ENCODE assay signal across 8 cellular contexts in genomic region chr3:41117398-41117870, GRCh38.
A peak's percentile ranks its signal among the peaks of the same experiment; 100 is the strongest.
DNase-seq lines count a peak whose midpoint lies in the region; ATAC-seq lines count a peak whose summit lies in the region.

No MANE protein-coding gene starts in this region.

- H3K36me3 Mint-ChIP-seq in activated naive CD8-positive, alpha-beta T cell treated with anti-CD3 and anti-CD28 coated beads, Interleukin-2, amount 10 ng/mL, durations not matched to agents 7 days and 5 days, result peaks cover 1% of the 10 kb centered on the region

- peak; percentile 82 for ATAC-seq in GM21367 (IDR thresholded peaks at IDR 0.05; ENCODE audit: unreplicated experiment)
- ATAC-seq in activated naive CD8-positive, alpha-beta T cell treated with anti-CD3 and anti-CD28 coated beads, Interleukin-2, amount 10 ng/mL, durations not matched to agents 7 days and 5 days (ENCODE audit: low read depth), result peak; percentile 94
- peak; percentile 95 for ATAC-seq in left ventricle myocardium superior

- H3K27ac Mint-ChIP-seq in activated naive CD8-positive, alpha-beta T cell treated with anti-CD3 and anti-CD28 coated beads, Interleukin-2, amount 10 ng/mL, durations not matched to agents 7 days and 5 days, result peak overlapping the region; percentile 79

- no peaks in the 10 kb centered on the region for H3K9me3 Mint-ChIP-seq in activated naive CD8-positive, alpha-beta T cell treated with anti-CD3 and anti-CD28 coated beads, Interleukin-2, amount 10 ng/mL, durations not matched to agents 7 days and 5 days

- H3K27me3 Mint-ChIP-seq in activated naive CD8-positive, alpha-beta T cell treated with anti-CD3 and anti-CD28 coated beads, Interleukin-2, amount 10 ng/mL, durations not matched to agents 7 days and 5 days, result peaks cover 9% of the 10 kb centered on the region

- intact Hi-C loops in left ventricle myocardium superior (cut with micrococcal nuclease), result no loop called here

- H3K4me3 Mint-ChIP-seq in activated naive CD8-positive, alpha-beta T cell treated with anti-CD3 and anti-CD28 coated beads, Interleukin-2, amount 10 ng/mL, durations not matched to agents 7 days and 5 days, result peak overlapping the region; percentile 41

- peaks cover 14% of the 10 kb centered on the region for H3K4me1 Mint-ChIP-seq in activated naive CD8-positive, alpha-beta T cell treated with anti-CD3 and anti-CD28 coated beads, Interleukin-2, amount 10 ng/mL, durations not matched to agents 7 days and 5 days

- DNase-seq in CMK (ENCODE audit: low read depth) (peak; percentile 98), HS-5 (ENCODE audit: low read depth) (peak; percentile 14), SW 1271 (lab: John Stamatoyannopoulos, UW) (peak; percentile 57 to 76), left ventricle myocardium superior (peak; percentile 95), smooth muscle cell of the brain vasculature (ENCODE audit: low read depth, low spot score) (peak; percentile 83), NCI-H526 (lab: John Stamatoyannopoulos, UW) (no peak)
- peak; percentile 81 for DNase-seq in activated naive CD8-positive, alpha-beta T cell treated with anti-CD3 and anti-CD28 coated beads, Interleukin-2, amount 10 ng/mL, durations not matched to agents 7 days and 5 days

- POLR2A ChIA-PET in activated naive CD8-positive, alpha-beta T cell treated with anti-CD3 and anti-CD28 coated beads, Interleukin-2, amount 10 ng/mL, durations not matched to agents 7 days and 5 days (lab: Charles Lee), result interaction anchor here (2.7 kb wide), 1 partner anchor 82 kb away, joined by 24 read pairs; the partner anchor contains the start of gene CTNNB1

Comparison
In these comparisons a context has a peak if more than half of its experiments do, and no peak if none do; other contexts are left out.
1. DNase-seq: peak in CMK (single experiment), HS-5 (single experiment), SW 1271 (2 of 2), activated naive CD8-positive, alpha-beta T cell treated with anti-CD3 and anti-CD28 coated beads, Interleukin-2, amount 10 ng/mL, durations not matched to agents 7 days and 5 days (single experiment), left ventricle myocardium superior (single experiment) and smooth muscle cell of the brain vasculature (single experiment); none in NCI-H526 (0 of 2).
2. Peak in every context shown above with its lines, with median percentiles within 50 percentile points of each other: ATAC-seq.